In genomic region chr2:109423556-109424359, GRCh38 we compare ENCODE assay signal across 2 cellular contexts.
TF ChIP-seq lines count a peak whose summit lies in the region.

No MANE protein-coding gene starts in this region.

TF ChIP-seq in H1, 55 proteins besides CTCF, POLR2A, EP300 and RAD21 (continued from another document):
- no peak for TF ChIP-seq EGR1 (IDR thresholded peaks at IDR 0.05; ENCODE audit: borderline replicate concordance, low read depth, low read length)
TF ChIP-seq in H1: peak in this region for 0.

TF ChIP-seq in SK-N-SH, 30 proteins besides CTCF, POLR2A, EP300 and RAD21 (continued from another document):
- no peak for TF ChIP-seq USF2 (IDR thresholded peaks at IDR 0.05; ENCODE audit: borderline replicate concordance, low read depth, low read length)
- TF ChIP-seq POLR2AphosphoS5 (IDR thresholded peaks at IDR 0.05; ENCODE audit: low read depth, low read length): no peak
- no peak for TF ChIP-seq MAX (IDR thresholded peaks at IDR 0.05; ENCODE audit: low read depth)
- no peak for TF ChIP-seq JUND (IDR thresholded peaks at IDR 0.05)
- TF ChIP-seq SIN3A (IDR thresholded peaks at IDR 0.05; ENCODE audit: borderline replicate concordance, low read depth, low read length): no peak
- TF ChIP-seq SMC3 (IDR thresholded peaks at IDR 0.05; ENCODE audit: low read depth, low read length): no peak
- TF ChIP-seq FOXJ3 (CRISPR knock-in tag; IDR thresholded peaks at IDR 0.05): no peak
- TF ChIP-seq IRF3 (IDR thresholded peaks at IDR 0.05; ENCODE audit: low read depth, low read length): no peak
- TF ChIP-seq TCF12 (IDR thresholded peaks at IDR 0.05): no peak
- TF ChIP-seq RCOR1 (IDR thresholded peaks at IDR 0.05; ENCODE audit: low read length): no peak
- TF ChIP-seq REST (IDR thresholded peaks at IDR 0.05; ENCODE audit: low read depth, low read length): no peak
- TF ChIP-seq FOSL2 (IDR thresholded peaks at IDR 0.05; ENCODE audit: borderline replicate concordance, low read depth): no peak
- TF ChIP-seq YY1 (IDR thresholded peaks at IDR 0.05; ENCODE audit: low read depth): no peak
- no peak for TF ChIP-seq MXI1 (IDR thresholded peaks at IDR 0.05; ENCODE audit: low read depth, low read length)
- no peak for TF ChIP-seq GATA2 (CRISPR knock-in tag; IDR thresholded peaks at IDR 0.05)
